In the genomic region with DNA sequence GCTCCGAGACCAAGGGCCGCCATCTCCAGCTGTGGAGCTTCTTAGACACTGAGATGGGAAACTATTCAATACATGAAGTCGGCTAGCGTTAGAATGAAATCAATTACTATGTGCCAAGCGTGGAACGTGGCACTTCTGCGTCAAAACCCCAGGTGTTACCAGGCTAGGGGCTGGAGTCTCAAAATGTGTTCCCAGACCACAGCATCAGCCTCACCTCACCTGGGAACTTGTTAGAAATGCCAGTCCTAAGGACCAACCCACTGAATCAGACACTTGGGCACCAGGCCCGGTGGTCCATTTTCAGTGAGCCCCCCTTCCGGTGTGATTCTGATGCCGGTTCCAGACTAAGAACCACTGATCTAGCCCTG, we compare ENCODE assay signal across 9 cellular contexts. TPM values are rescaled to one million over a fixed set of nuclear protein-coding genes. Genes with fewer than 3 reads are reported as not detected.
A peak's percentile ranks its signal among the peaks of the same experiment; 100 is the strongest.
DNase-seq lines count a peak whose midpoint lies in the region; ATAC-seq and TF ChIP-seq lines count a peak whose summit lies in the region.
"Had no signal": no experiment of that assay in that cellular context is flagged by ENCODE, and none has a peak within 500 bp of the region (broad histone marks: within the 10 kb centered on the region; RNA-seq: fewer than 3 reads in every experiment).

No MANE protein-coding gene starts in this region.

- H3K4me1 ChIP-seq in ACC112 (ENCODE audit: control insufficient read depth, insufficient read depth, low read length, unreplicated experiment) (peaks cover 31% of the 10 kb centered on the region), colonic mucosa (peaks cover 30% of the 10 kb centered on the region)

- POLR2A ChIA-PET in GM10248 (lab: Yijun Ruan, JAX), result interaction anchor here (0.6 to 2.5 kb wide), 5 partner anchors 10 to 26 kb away, joined by 3 to 13 read pairs (median 4); no protein-coding TSS in a partner anchor

- no peaks in the 10 kb centered on the region for H3K36me3 Mint-ChIP-seq in natural killer cell

- no peak overlapping the region for H2AFZ ChIP-seq in ACC112 (ENCODE audit: low read length, unreplicated experiment)

- DNase-seq in colonic mucosa (no peak), natural killer cell (no peak), glomerular visceral epithelial cell (ENCODE audit: extremely low spot score) (no peak), GM10248 (ENCODE audit: extremely low spot score) (no peak), SHP77 (lab: John Stamatoyannopoulos, UW) (no peak), NCI-H2081 treated with DMSO at 0.1 percent for 48 hours (lab: John Stamatoyannopoulos, UW) (no peak)

- H3K4me3 ChIP-seq in ACC112 (ENCODE audit: low read depth, low read length) (peak overlapping the region; percentile 86), colonic mucosa (peak overlapping the region; percentile 77)

- H3K4me1 Mint-ChIP-seq in natural killer cell, result peaks cover 57 to 64% of the 10 kb centered on the region in 2 donors

- H3K79me2 ChIP-seq in ACC112 (ENCODE audit: control insufficient read depth, insufficient read depth, low read length, unreplicated experiment), result peaks cover 51% of the 10 kb centered on the region

- peak overlapping the region; percentile 87 for H3K27ac Mint-ChIP-seq in natural killer cell

- no peak for TF ChIP-seq CTCF in colonic mucosa (IDR thresholded peaks at IDR 0.05)
- TF ChIP-seq CTCF in natural killer cell (IDR thresholded peaks at IDR 0.05), result no peak
- no peak for TF ChIP-seq CTCF in GM10248 (IDR thresholded peaks at IDR 0.05; ENCODE audit: control extremely low read depth, extremely low read depth, low read depth, missing control alignments)

- ATAC-seq in natural killer cell, result no peak

- H3K36me3 ChIP-seq in ACC112 (ENCODE audit: insufficient read depth, low read length), result no peaks in the 10 kb centered on the region; the same call in 1 of the 2 replicates
- peaks cover 42% of the 10 kb centered on the region for H3K36me3 ChIP-seq in KOPT-K1 (ENCODE audit: insufficient read depth, low read length)
- H3K36me3 ChIP-seq in colonic mucosa, result no peaks in the 10 kb centered on the region

- intact Hi-C loops in colonic mucosa (cut with DNase I) (no loop called here), natural killer cell (cut with micrococcal nuclease) (no loop called here)

- CTCF ChIA-PET in GM10248 (lab: Yijun Ruan, JAX), result interaction anchor here (1.0 to 14.7 kb wide), 4 partner anchors 9 to 92 kb away, joined by 3 to 565 read pairs (median 318); partner anchors contain the start of genes PSMD9 and SETD1B

- H3K9me3 ChIP-seq in KOPT-K1 (ENCODE audit: insufficient read depth, low read length, poor library complexity, severe bottlenecking) (no peaks in the 10 kb centered on the region), colonic mucosa (no peaks in the 10 kb centered on the region)

- H3K9me3 Mint-ChIP-seq in natural killer cell, result no peaks in the 10 kb centered on the region

- H3K27me3 Mint-ChIP-seq in natural killer cell (ENCODE audit: low read depth in 2 of 2), result no peaks in the 10 kb centered on the region

- H3K27me3 ChIP-seq in ACC112 (ENCODE audit: insufficient read depth, low read length) (no peaks in the 10 kb centered on the region), colonic mucosa (no peaks in the 10 kb centered on the region)

- H3K9ac ChIP-seq in colonic mucosa (ENCODE audit: low read depth in 2 of 2, low read length in 2 of 2), result peak overlapping the region in 1 of 2 donors; percentile 99

- H3K4me3 Mint-ChIP-seq in natural killer cell, result peak overlapping the region; percentile 85

- H3K27ac ChIP-seq in ACC112 (ENCODE audit: low read depth, low read length) (peak overlapping the region; percentile 100), KOPT-K1 (ENCODE audit: low read depth, low read length, poor library complexity, severe bottlenecking) (peak overlapping the region; percentile 98), colonic mucosa (peak overlapping the region; percentile 100)

RNA-seq across cellular contexts. Expression of gene SETD1B, which starts 5.0 kb away (rescaled TPM):
- total RNA-seq in colonic mucosa (10 to 100 TPM; 20.4 to 25.4 TPM), natural killer cell (10 to 100 TPM; 55.1 to 57.5 (median 56.2) TPM)

RNA-seq across cellular contexts. Expression of gene RHOF, which starts 5.3 kb away (rescaled TPM):
- total RNA-seq in colonic mucosa (10 to 100 TPM; 58.0 to 74.5 TPM), natural killer cell (100 to 1,000 TPM; 146 to 201 (median 177) TPM)

RNA-seq across cellular contexts. Expression of gene HPD, which starts 59.9 kb away (rescaled TPM):
- total RNA-seq in colonic mucosa, result under 1 TPM; 0.27 to 0.91 TPM
- total RNA-seq in natural killer cell, result not detected
- total RNA-seq: lung microvascular endothelial cell had no signal
